In the genomic region with DNA sequence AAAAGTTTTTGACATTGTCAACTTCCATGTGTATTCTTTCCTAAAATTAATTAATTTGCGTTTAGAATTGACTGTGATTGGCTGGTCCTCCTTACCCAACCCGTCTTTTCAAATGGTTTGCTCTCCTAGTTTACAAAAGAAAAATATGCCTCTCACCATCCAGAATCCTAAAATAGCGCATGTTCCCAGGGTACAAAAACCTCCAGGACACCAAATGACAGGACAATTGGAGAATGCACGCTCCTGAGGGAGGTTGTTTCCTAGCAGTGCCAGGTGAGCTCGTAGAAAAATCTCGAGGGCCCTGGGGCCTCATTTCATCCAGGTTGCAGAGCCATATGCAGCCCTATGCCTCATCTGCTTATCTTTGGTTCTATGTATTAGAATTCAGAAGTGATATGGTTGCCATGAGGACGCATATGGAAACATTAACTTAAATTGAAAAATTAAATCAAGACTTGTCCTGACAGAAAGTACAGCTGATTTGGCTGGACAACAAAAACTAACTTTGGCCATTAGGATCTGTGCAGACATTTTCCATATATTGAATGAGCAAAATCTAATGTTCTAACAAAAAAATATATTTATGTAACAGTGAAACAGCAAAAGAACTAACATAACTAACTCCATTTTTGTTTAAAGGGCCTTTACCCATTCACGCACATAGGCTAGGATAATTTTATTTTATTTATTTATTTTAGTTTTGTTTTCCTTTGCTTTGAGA, we compare ENCODE assay signal across 24 cellular contexts.
"Had no signal": no experiment of that assay in that cellular context is flagged by ENCODE, and none has a peak within 500 bp of the region (broad histone marks: within the 10 kb centered on the region; RNA-seq: fewer than 3 reads in every experiment).

No MANE protein-coding gene starts in this region.

- H3K27me3 Mint-ChIP-seq: T-helper 17 cell had no signal

- ATAC-seq: activated T-cell treated with anti-CD3 and anti-CD28 coated beads, Interleukin-2, amount 50 U/mL, for 72 hours; T-helper 17 cell had no signal

- H3K9ac ChIP-seq: KMS-11 had no signal

- H3K27me3 ChIP-seq: Peyer's patch, SJSA1 had no signal

- H3K4me2 ChIP-seq: KMS-11 had no signal

- H3K36me3 Mint-ChIP-seq: activated naive CD4-positive, alpha-beta T cell treated with anti-CD3 and anti-CD28 coated beads, Interleukin-2, amount 10 ng/mL, durations not matched to agents 7 days and 5 days; activated naive CD8-positive, alpha-beta T cell treated with anti-CD3 and anti-CD28 coated beads for 36 hours had no signal

- H3K27ac ChIP-seq: KMS-11, Peyer's patch, RWPE1, SJSA1 had no signal

- H3K9me3 ChIP-seq: Peyer's patch, SJSA1 had no signal

- H3K4me1 Mint-ChIP-seq: activated naive CD8-positive, alpha-beta T cell treated with anti-CD3 and anti-CD28 coated beads for 36 hours had no signal

- H3K27ac Mint-ChIP-seq: activated B cell treated with CpG ODN at 0.5 μM for 24 hours; activated CD4-positive, alpha-beta memory T cell treated with anti-CD3 and anti-CD28 coated beads, Interleukin-2, amount 10 ng/mL, durations not matched to agents 7 days and 5 days; activated naive CD8-positive, alpha-beta T cell treated with anti-CD3 and anti-CD28 coated beads for 36 hours; activated T-cell treated with anti-CD3 and anti-CD28 coated beads, Interleukin-2, amount 50 U/mL, for 72 hours; activated T-helper 2 cell treated with anti-CD3 and anti-CD28 coated beads, Interferon-gamma antibody, Interleukin-2, Interleukin-4, amounts not matched to agents 10 μg/mL and 5 μg/mL and 100 μg/mL, durations not matched to agents 14 hours and 24 hours and 36 hours; T-helper 17 cell had no signal

- H3K9me3 Mint-ChIP-seq: activated T-cell treated with anti-CD3 and anti-CD28 coated beads, Interleukin-2, amount 50 U/mL, for 72 hours; activated T-helper 2 cell treated with anti-CD3 and anti-CD28 coated beads, Interferon-gamma antibody, Interleukin-2, Interleukin-4, amounts not matched to agents 10 μg/mL and 5 μg/mL and 100 μg/mL, durations not matched to agents 14 hours and 24 hours and 36 hours had no signal

- H3K4me3 ChIP-seq: Peyer's patch, SJSA1 had no signal

- H3K4me3 Mint-ChIP-seq: activated B cell treated with CpG ODN at 0.5 μM for 24 hours; activated CD4-positive, alpha-beta memory T cell treated with anti-CD3 and anti-CD28 coated beads, Interleukin-2, amount 10 ng/mL, durations not matched to agents 7 days and 5 days; activated naive CD4-positive, alpha-beta T cell treated with anti-CD3 and anti-CD28 coated beads, Interleukin-2, amount 10 ng/mL, durations not matched to agents 7 days and 5 days; activated naive CD8-positive, alpha-beta T cell treated with anti-CD3 and anti-CD28 coated beads for 36 hours; activated T-cell treated with anti-CD3 and anti-CD28 coated beads, Interleukin-2, amount 50 U/mL, for 72 hours; T-helper 17 cell had no signal

- DNase-seq: activated B cell treated with CpG ODN at 0.5 μM for 24 hours; activated CD4-positive, alpha-beta memory T cell treated with anti-CD3 and anti-CD28 coated beads, Interleukin-2, amount 10 ng/mL, durations not matched to agents 7 days and 5 days; activated CD4-positive, alpha-beta T cell treated with anti-CD3 and anti-CD28 coated beads, Interleukin-2, amount 50 U/mL, for 1 hour; activated gamma-delta T cell treated with Interleukin-2 at 50 U/mL for 16 hours; activated naive CD4-positive, alpha-beta T cell treated with anti-CD3 and anti-CD28 coated beads, Interleukin-2, amount 10 ng/mL, durations not matched to agents 7 days and 5 days; activated naive CD8-positive, alpha-beta T cell treated with anti-CD3 and anti-CD28 coated beads for 36 hours; activated T-cell treated with anti-CD3 and anti-CD28 coated beads, Interleukin-2, amount 50 U/mL, for 72 hours; central memory CD4-positive, alpha-beta T cell; NCI-H1092; NCI-H1694; NCI-H2029; NCI-H345; NCI-H510A; NCI-H526 treated with DMSO at 0.1 percent for 48 hours; NK-92 treated with Interleukin-12 subunit alpha and Interleukin-12 subunit beta, amount 100 ng/mL, for 24 hours; OCI-M1; Peyer's patch; SHP77; T-helper 17 cell; T-helper 9 cell had no signal

- H3K36me3 ChIP-seq: Peyer's patch, SJSA1 had no signal

- H3K4me1 ChIP-seq: Peyer's patch, SJSA1 had no signal
